ENCODE assay signal across 1 cellular context in genomic region chr15:99438222-99438592, GRCh38.
TF ChIP-seq lines count a peak whose summit lies in the region.

No MANE protein-coding gene starts in this region.

TF ChIP-seq in GM23338, 12 proteins besides CTCF, POLR2A, EP300 and RAD21 (continued from another document):
- no peak for TF ChIP-seq ZNF462 (CRISPR knock-in tag; IDR thresholded peaks at IDR 0.05)
- no peak for TF ChIP-seq REST (IDR thresholded peaks at IDR 0.05; ENCODE audit: unreplicated experiment)
- TF ChIP-seq STAT1 (IDR thresholded peaks at IDR 0.05; ENCODE audit: unreplicated experiment): no peak
